In genomic region chr1:203934027-203934426, GRCh38 we compare ENCODE assay signal across 17 cellular contexts.
DNase-seq lines count a peak whose midpoint lies in the region; ATAC-seq and TF ChIP-seq lines count a peak whose summit lies in the region.
"Had no signal": no experiment of that assay in that cellular context is flagged by ENCODE, and none has a peak within 500 bp of the region (broad histone marks: within the 10 kb centered on the region; RNA-seq: fewer than 3 reads in every experiment).

No MANE protein-coding gene starts in this region.

- no peak overlapping the region for H2BK120ac ChIP-seq in trophoblast cell (ENCODE audit: insufficient read depth, low read length, poor library complexity)

- no peaks in the 10 kb centered on the region for H3K79me2 ChIP-seq in trophoblast cell (ENCODE audit: control insufficient read depth, insufficient read depth, low read length, poor library complexity)

- peaks cover 13% of the 10 kb centered on the region for H3K4me1 ChIP-seq in SJSA1 (replicated peaks)
- peaks cover 4% of the 10 kb centered on the region for H3K4me1 ChIP-seq in foreskin keratinocyte
- H3K4me1 ChIP-seq in trophoblast cell (ENCODE audit: control insufficient read depth in 1 of 2, insufficient read depth in 2 of 2, low read length in 2 of 2) = peaks cover 5 to 7% of the 10 kb centered on the region in 2 experiments
- H3K4me1 ChIP-seq: HAP-1 had no signal

- no peak overlapping the region for H2AFZ ChIP-seq in trophoblast cell (ENCODE audit: insufficient read depth, low read length, poor library complexity)

- H3K27ac ChIP-seq in SJSA1 (peak overlapping the region; percentile 7; the same call in 1 of the 2 replicates), foreskin keratinocyte (no peak overlapping the region), trophoblast cell (ENCODE audit: low read depth, low read length) (no peak overlapping the region)

- DNase-seq in HT1080 (ENCODE audit: low read depth) = peak; percentile 41
- DNase-seq in SJSA1 (ENCODE audit: low read depth in 1 of 2, low spot score in 2 of 2) = peak; percentile 52 to 69
- DNase-seq in foreskin keratinocyte = peak in 1 of 2 donors; percentile 47
- no peak for DNase-seq in trophoblast cell
- DNase-seq in NCI-H510A (lab: John Stamatoyannopoulos, UW) = no peak
- DNase-seq in effector memory CD8-positive, alpha-beta T cell = no peak
- DNase-seq in left colon = no peak
- DNase-seq in SW480 (ENCODE audit: low spot score) = no peak
- DNase-seq: DMS79 treated with DMSO at 0.1 percent for 48 hours, MV-4-11, NCI-H1694 treated with DMSO at 0.1 percent for 48 hours, NCI-H2107, NCI-H524 treated with DMSO at 0.1 percent for 48 hours, SW 1271 had no signal

- intact Hi-C loops in left colon (cut with DNase I, micrococcal nuclease) = no loop called here

- no peak overlapping the region for H3K27ac Mint-ChIP-seq in effector memory CD8-positive, alpha-beta T cell

- no peak overlapping the region for H3K9ac ChIP-seq in trophoblast cell (ENCODE audit: low read length)

- WGBS in trophoblast cell (ENCODE audit: extremely low coverage, insufficient coverage, insufficient read length) = no CpG with 5 or more reads among the region's 3 CpGs

- H4K91ac ChIP-seq in trophoblast cell (ENCODE audit: low read depth, low read length) = no peak overlapping the region

- H3K9me3 ChIP-seq in SJSA1 (replicated peaks) (no peaks in the 10 kb centered on the region), trophoblast cell (ENCODE audit: insufficient read depth, low read depth, low read length) (no peaks in the 10 kb centered on the region)
- H3K9me3 ChIP-seq: HAP-1 had no signal

- H3K4me3 ChIP-seq in SJSA1 (no peak overlapping the region), trophoblast cell (ENCODE audit: low read depth, low read length) (no peak overlapping the region)
- H3K4me3 ChIP-seq: HAP-1, K562 had no signal

- H3K36me3 Mint-ChIP-seq in effector memory CD8-positive, alpha-beta T cell (ENCODE audit: insufficient read depth) = no peaks in the 10 kb centered on the region
- H3K36me3 Mint-ChIP-seq: CD14-positive monocyte had no signal

- no peak overlapping the region for H3K14ac ChIP-seq in trophoblast cell (ENCODE audit: low read length)

- no peaks in the 10 kb centered on the region for H3K36me3 ChIP-seq in SJSA1
- H3K36me3 ChIP-seq in trophoblast cell (ENCODE audit: control insufficient read depth in 1 of 2, insufficient read depth in 2 of 2, low read length in 2 of 2) = no peaks in the 10 kb centered on the region
- H3K36me3 ChIP-seq: HAP-1 had no signal

- no peak overlapping the region for H2BK5ac ChIP-seq in trophoblast cell (ENCODE audit: low read depth, low read length, poor library complexity)

- H3K4me1 Mint-ChIP-seq in effector memory CD8-positive, alpha-beta T cell (ENCODE audit: low read depth in 2 of 2) = peaks cover 5% of the 10 kb centered on the region in 2 donors

- H3K23ac ChIP-seq in trophoblast cell (ENCODE audit: low read length) = no peak overlapping the region

- peak; percentile 68 for ATAC-seq in foreskin keratinocyte
- ATAC-seq in effector memory CD8-positive, alpha-beta T cell (replicated peaks) = no peak
- no peak for ATAC-seq in left colon
- ATAC-seq: K562 had no signal

- peaks cover 3% of the 10 kb centered on the region for H3K79me1 ChIP-seq in trophoblast cell (ENCODE audit: low read length)

- H3K4me2 ChIP-seq in trophoblast cell (ENCODE audit: low read length) = no peak overlapping the region

- peaks cover 10 to 32% of the 10 kb centered on the region in 2 donors for H3K27me3 Mint-ChIP-seq in effector memory CD8-positive, alpha-beta T cell

- H3K27me3 ChIP-seq in SJSA1 (replicated peaks) (no peaks in the 10 kb centered on the region), foreskin keratinocyte (no peaks in the 10 kb centered on the region), trophoblast cell (ENCODE audit: insufficient read depth, low read length) (no peaks in the 10 kb centered on the region)

- H4K8ac ChIP-seq in trophoblast cell (ENCODE audit: low read depth, low read length) = peak overlapping the region; percentile 12

- no peak overlapping the region for H4K12ac ChIP-seq in trophoblast cell (ENCODE audit: low read depth, low read length)

- H2AK5ac ChIP-seq in trophoblast cell (ENCODE audit: low read length) = no peak overlapping the region

- no peaks in the 10 kb centered on the region for H3K9me3 Mint-ChIP-seq in effector memory CD8-positive, alpha-beta T cell

- H3K4me3 Mint-ChIP-seq in effector memory CD8-positive, alpha-beta T cell = no peak overlapping the region
- H3K4me3 Mint-ChIP-seq: CD14-positive monocyte had no signal

- H3K4ac ChIP-seq in trophoblast cell (ENCODE audit: low read depth, low read length) = no peak overlapping the region

- no peak overlapping the region for H2BK12ac ChIP-seq in trophoblast cell (ENCODE audit: low read length)

- H3K18ac ChIP-seq in trophoblast cell (ENCODE audit: low read length) = no peak overlapping the region

- TF ChIP-seq CTCF in foreskin keratinocyte (conservative IDR thresholded peaks at IDR 0.05) = no peak

Comparison
In these comparisons a context has a peak if more than half of its experiments do, and no peak if none do; other contexts are left out.
1. DNase-seq: peak in HT1080 (single experiment) and SJSA1 (2 of 2); none in trophoblast cell (0 of 2), NCI-H510A (single experiment), effector memory CD8-positive, alpha-beta T cell (0 of 3), left colon (0 of 2) and SW480 (single experiment).